In the genomic region with DNA sequence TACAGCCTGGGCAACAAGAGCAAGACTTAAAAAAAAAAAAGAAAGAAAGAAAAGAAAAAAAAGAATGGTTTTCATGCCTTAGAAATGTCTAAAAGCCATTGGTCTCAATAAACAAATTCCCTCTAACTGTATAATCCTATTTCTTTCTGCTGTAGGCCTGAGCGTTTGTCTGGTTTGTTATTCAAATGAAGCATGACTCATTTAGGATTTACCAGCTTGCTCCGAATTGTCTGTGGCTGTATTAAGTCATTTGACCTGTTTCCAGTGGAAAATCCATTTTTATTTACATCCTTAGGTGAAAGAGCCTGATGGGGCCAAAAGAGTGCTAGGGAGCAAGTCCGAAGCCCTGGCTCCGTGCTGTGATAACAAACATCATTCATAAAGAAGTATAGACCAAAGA, we compare ENCODE assay signal across 20 cellular contexts.
A peak's percentile ranks its signal among the peaks of the same experiment; 100 is the strongest.
DNase-seq lines count a peak whose midpoint lies in the region; ATAC-seq, FAIRE-seq and TF ChIP-seq lines count a peak whose summit lies in the region.
"Had no signal": no experiment of that assay in that cellular context is flagged by ENCODE, and none has a peak within 500 bp of the region (broad histone marks: within the 10 kb centered on the region; RNA-seq: fewer than 3 reads in every experiment).

No MANE protein-coding gene starts in this region.

- no peak for ATAC-seq in HG02884 (IDR thresholded peaks at IDR 0.05; ENCODE audit: unreplicated experiment)
- ATAC-seq: HCT116, sciatic nerve had no signal

- no peaks in the 10 kb centered on the region for H3K36me3 ChIP-seq in bronchial epithelial cell (ENCODE audit: control insufficient read depth, insufficient read depth, low read length)
- H3K36me3 ChIP-seq: vagina had no signal

- FAIRE-seq in bronchial epithelial cell (lab: Jason Lieb, UNC) (no peak), islet of Langerhans (lab: Jason Lieb, UNC) (peak; percentile 33)
- FAIRE-seq: GM12892, RCC 7860, TTC549 had no signal

- no peak for TF ChIP-seq CTCF in bronchial epithelial cell (IDR thresholded peaks at IDR 0.05; ENCODE audit: insufficient read depth, low read length, severe bottlenecking)

- no peaks in the 10 kb centered on the region for H3K27me3 ChIP-seq in bronchial epithelial cell (ENCODE audit: control insufficient read depth, insufficient read depth, low read length)
- H3K27me3 ChIP-seq: vagina had no signal

- DNase-seq in EH (ENCODE audit: low read depth) (peak; percentile 56), LHCN-M2 (ENCODE audit: low read depth) (peak; percentile 64), bronchial epithelial cell (ENCODE audit: low read depth) (peak; percentile 65), AG08396 (ENCODE audit: low spot score) (no peak), HT-29 (ENCODE audit: low spot score) (no peak), midbrain (lab: John Stamatoyannopoulos, UW) (no peak)
- DNase-seq: activated CD4-positive, alpha-beta T cell treated with anti-CD3 and anti-CD28 coated beads, Interleukin-2, amount 50 U/mL, for 1 hour; activated T-cell treated with anti-CD3 and anti-CD28 coated beads, Interleukin-2, amount 50 U/mL, for 1 hour; central memory CD4-positive, alpha-beta T cell; NCI-H2107; NCI-H748 treated with DMSO at 0.1 percent for 48 hours; stimulated activated CD4-positive, alpha-beta T cell treated with anti-CD3 and anti-CD28 coated beads, Interleukin-2, amount 100 ng/mL, for 24 hours had no signal

- no peak overlapping the region for H3K4me3 ChIP-seq in bronchial epithelial cell (ENCODE audit: low read depth, low read length)
- H3K4me3 ChIP-seq: vagina had no signal

Comparison
In these comparisons a context has a peak if more than half of its experiments do, and no peak if none do; other contexts are left out.
1. DNase-seq: peak in EH (single experiment), LHCN-M2 (single experiment) and bronchial epithelial cell (single experiment); none in AG08396 (single experiment), HT-29 (single experiment) and midbrain (single experiment).